In the genomic region with DNA sequence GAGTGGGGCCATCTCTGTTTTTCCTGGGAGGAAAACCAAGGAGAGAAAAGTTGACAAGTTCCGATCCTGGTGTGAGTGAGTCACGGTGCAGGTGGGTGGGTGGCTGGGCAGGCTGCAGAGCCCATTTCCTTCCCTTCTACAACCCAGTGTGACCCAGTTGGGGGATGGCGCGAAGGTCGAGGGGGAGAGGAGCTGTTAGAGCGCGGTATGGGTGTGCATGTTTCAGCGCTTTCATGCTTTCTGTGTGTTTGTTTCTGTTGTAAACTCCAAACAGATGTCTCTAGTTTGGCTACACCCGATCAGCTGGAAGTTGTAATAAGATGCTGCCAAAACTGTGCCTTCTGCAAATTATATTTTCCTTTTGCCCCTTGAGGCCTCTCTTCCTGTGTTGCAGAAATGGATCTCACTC, we compare ENCODE assay signal across 1 cellular context.
TF ChIP-seq lines count a peak whose summit lies in the region.

No MANE protein-coding gene starts in this region.

TF ChIP-seq in endothelial cell of umbilical vein, 7 proteins besides CTCF, POLR2A, EP300 and RAD21 (continued from another document):
- TF ChIP-seq EZH2 (IDR thresholded peaks at IDR 0.05; ENCODE audit: borderline replicate concordance, low read depth, low read length, severe bottlenecking): no peak
- TF ChIP-seq GATA2 (IDR thresholded peaks at IDR 0.05; ENCODE audit: insufficient read depth, insufficient read length, low read depth, low read length): peak; percentile 10
- TF ChIP-seq JUN (IDR thresholded peaks at IDR 0.05; ENCODE audit: borderline replicate concordance, insufficient read depth, insufficient read length, low read depth): peak; percentile 69
